ENCODE assay signal across 8 cellular contexts in genomic region chr5:150448960-150449490, GRCh38. TPM values are rescaled to one million over a fixed set of nuclear protein-coding genes. Genes with fewer than 3 reads are reported as not detected.
A peak's percentile ranks its signal among the peaks of the same experiment; 100 is the strongest.
DNase-seq lines count a peak whose midpoint lies in the region; ATAC-seq and TF ChIP-seq lines count a peak whose summit lies in the region.

No MANE protein-coding gene starts in this region.

- H3K9me3 Mint-ChIP-seq in CD8-positive, alpha-beta T cell, result peaks cover 2% of the 10 kb centered on the region

- peaks cover 26% of the 10 kb centered on the region for H3K79me2 ChIP-seq in Karpas-422 (ENCODE audit: low read length)

- H4K20me1 ChIP-seq in Karpas-422 (ENCODE audit: insufficient read depth, low read depth, low read length), result peaks cover 44% of the 10 kb centered on the region

- H3K4me1 Mint-ChIP-seq in CD8-positive, alpha-beta T cell (ENCODE audit: low read depth), result peaks cover 36% of the 10 kb centered on the region

- intact Hi-C loops in CD8-positive, alpha-beta T cell (cut with DNase I, micrococcal nuclease), result loop anchor here (1.0 to 5.0 kb wide), 8 partner anchors 37 to 803 kb away; partner anchors contain the start of genes CD74 (in 2 of the 2), TCOF1 (in 2 of the 2), GM2A (in 1 of the 2) and RBM22 (in 1 of the 2)

- H3K9me3 ChIP-seq in CD8-positive, alpha-beta T cell (ENCODE audit: low read length), result no peaks in the 10 kb centered on the region
- H3K9me3 ChIP-seq in Karpas-422 (ENCODE audit: low read length) (0 out of 2 replicates have a peak, but pooled peaks cover 3% of the 10 kb centered on the region), mesodermal cell (ENCODE audit: control insufficient read depth, low read length) (peaks cover 6% of the 10 kb centered on the region)

- 0% methylated on average over 29 to 30 of the region's 30 CpGs for WGBS in mesodermal cell (ENCODE audit: insufficient coverage in 2 of 2), 2 experiments

- H3K27me3 Mint-ChIP-seq in CD8-positive, alpha-beta T cell (ENCODE audit: low read depth), result no peaks in the 10 kb centered on the region

- peak overlapping the region; percentile 77 for H3K4me3 ChIP-seq in CD8-positive, alpha-beta T cell (ENCODE audit: low read depth, low read length)
- peak overlapping the region; percentile 79 for H3K4me3 ChIP-seq in Karpas-422 (ENCODE audit: low read length)
- peak overlapping the region; percentile 98 for H3K4me3 ChIP-seq in choroid plexus epithelial cell (ENCODE audit: low read depth, low read length)
- peak overlapping the region; percentile 93 for H3K4me3 ChIP-seq in mesodermal cell (ENCODE audit: extremely low read depth, insufficient read depth, low read length, poor library complexity, severe bottlenecking)

- H3K27ac ChIP-seq in CD8-positive, alpha-beta T cell (ENCODE audit: low read depth, low read length), result peak overlapping the region; percentile 93
- peak overlapping the region; percentile 66 for H3K27ac ChIP-seq in Karpas-422 (ENCODE audit: low read length)
- H3K27ac ChIP-seq in mesodermal cell (ENCODE audit: low read depth, low read length, severe bottlenecking), result peak overlapping the region; percentile 93

- ATAC-seq in CD8-positive, alpha-beta T cell, result peak; percentile 18
- ATAC-seq in GM18517 (IDR thresholded peaks at IDR 0.05; ENCODE audit: unreplicated experiment) (no peak), GM21576 (IDR thresholded peaks at IDR 0.05; ENCODE audit: unreplicated experiment) (no peak)

- peaks cover 22% of the 10 kb centered on the region for H3K4me1 ChIP-seq in CD8-positive, alpha-beta T cell (ENCODE audit: insufficient read depth, low read length)
- peaks cover 13% of the 10 kb centered on the region for H3K4me1 ChIP-seq in Karpas-422 (ENCODE audit: low read length)
- peaks cover 22% of the 10 kb centered on the region for H3K4me1 ChIP-seq in mesodermal cell (ENCODE audit: control insufficient read depth, insufficient read depth, low read length, poor library complexity, severe bottlenecking)

- peak overlapping the region; percentile 86 for H3K4me2 ChIP-seq in Karpas-422 (ENCODE audit: low read depth, low read length, poor library complexity, severe bottlenecking)

- peak in 2 of 7 experiments; percentile 18 for DNase-seq in CD8-positive, alpha-beta T cell
- DNase-seq in Karpas-422 (no peak), choroid plexus epithelial cell (ENCODE audit: low read depth) (peak; percentile 43), NCI-H2029 (lab: John Stamatoyannopoulos, UW) (no peak), occipital lobe (lab: John Stamatoyannopoulos, UW) (no peak)

- H2AFZ ChIP-seq in Karpas-422 (ENCODE audit: low read length), result no peak overlapping the region

- H3K27ac Mint-ChIP-seq in CD8-positive, alpha-beta T cell, result peak overlapping the region; percentile 100

- peaks cover 59% of the 10 kb centered on the region for H3K36me3 Mint-ChIP-seq in CD8-positive, alpha-beta T cell

- H3K9me2 ChIP-seq in Karpas-422 (replicated peaks; ENCODE audit: insufficient read depth, low read length), result no peaks in the 10 kb centered on the region

- no peak for TF ChIP-seq CTCF in CD8-positive, alpha-beta T cell (IDR thresholded peaks at IDR 0.05)
- TF ChIP-seq CTCF in choroid plexus epithelial cell (conservative IDR thresholded peaks at IDR 0.05; ENCODE audit: low read depth, low read length), result no peak

- H3K4me3 Mint-ChIP-seq in CD8-positive, alpha-beta T cell, result peak overlapping the region; percentile 100

- H3K36me3 ChIP-seq in CD8-positive, alpha-beta T cell (ENCODE audit: insufficient read depth, low read length), result peaks cover 38% of the 10 kb centered on the region
- H3K36me3 ChIP-seq in Karpas-422 (ENCODE audit: insufficient read depth, low read length) (peaks cover 52% of the 10 kb centered on the region), mesodermal cell (ENCODE audit: control insufficient read depth, insufficient read depth, low read length) (peaks cover 49% of the 10 kb centered on the region)

- no peaks in the 10 kb centered on the region for H3K27me3 ChIP-seq in CD8-positive, alpha-beta T cell (ENCODE audit: insufficient read depth, low read length)
- no peaks in the 10 kb centered on the region for H3K27me3 ChIP-seq in Karpas-422 (ENCODE audit: low read length)

- H3K9ac ChIP-seq in Karpas-422 (ENCODE audit: low read length), result peak overlapping the region; percentile 81

- CTCF ChIA-PET in CD8-positive, alpha-beta T cell (lab: Charles Lee), result interaction anchor here (0.9 to 1.9 kb wide), 4 partner anchors 9 to 252 kb away, joined by 3 to 9 read pairs (median 4); partner anchors contain the start of gene RBM22

- POLR2A ChIA-PET in CD8-positive, alpha-beta T cell (lab: Charles Lee), result interaction anchor here (0.6 to 2.1 kb wide), 13 partner anchors 15 to 897 kb away, joined by 3 to 13 read pairs (median 3); partner anchors contain the start of genes CD74, CSNK1A1, DCTN4 and PDGFRB

RNA-seq across cellular contexts. Expression of gene RPS14, which starts 0.5 kb away (rescaled TPM):
- total RNA-seq in CD8-positive, alpha-beta T cell, result 1,000 to 10,000 TPM; 5,604 to 5,613 TPM
- total RNA-seq in Karpas-422 (2014; rRNA removed; shearing (Covaris generic); ENCODE audit: low replicate concordance), result 3,040 and 3,750 TPM in 2 replicates
- 2,100 TPM for polyA plus RNA-seq in mesodermal cell (2013, experiment 1 of 2)
- polyA plus RNA-seq in mesodermal cell (2013, experiment 2 of 2), result 1,972 TPM
- total RNA-seq in occipital lobe, result 2,126 TPM

RNA-seq across cellular contexts. Expression of gene CD74, which starts 36.3 kb away (rescaled TPM):
- 100 to 1,000 TPM; 401 to 411 TPM for total RNA-seq in CD8-positive, alpha-beta T cell
- 5,756 and 8,933 TPM in 2 replicates for total RNA-seq in Karpas-422 (2014; rRNA removed; shearing (Covaris generic); ENCODE audit: low replicate concordance)
- 6.3 TPM for polyA plus RNA-seq in mesodermal cell (2013, experiment 1 of 2)
- 6.2 TPM for polyA plus RNA-seq in mesodermal cell (2013, experiment 2 of 2)
- 4.1 TPM for total RNA-seq in occipital lobe

RNA-seq across cellular contexts. Expression of gene NDST1, which starts 58.9 kb away (rescaled TPM):
- under 1 TPM; 0.11 to 0.22 TPM for total RNA-seq in CD8-positive, alpha-beta T cell
- 8.4 and 20.9 TPM in 2 replicates for total RNA-seq in Karpas-422 (2014; rRNA removed; shearing (Covaris generic); ENCODE audit: low replicate concordance)
- polyA plus RNA-seq in mesodermal cell (2013, experiment 1 of 2), result 42.0 TPM
- polyA plus RNA-seq in mesodermal cell (2013, experiment 2 of 2), result 35.8 TPM
- total RNA-seq in occipital lobe, result 23.1 TPM

Comparison
In these comparisons a context has a peak if more than half of its experiments do, and no peak if none do; other contexts are left out.
1. RNA of gene CD74, which starts 36.3 kb away (total RNA-seq): 5,756 to 8,933 TPM in Karpas-422 and 401 to 411 TPM in CD8-positive, alpha-beta T cell; 4.1 TPM in occipital lobe (single experiment); every median in the first group is over 10 times any median in the second.
2. Peak in every context shown above with its lines, with median percentiles within 50 percentile points of each other: H3K27ac ChIP-seq and H3K4me3 ChIP-seq.